In genomic region chr10:111648046-111648445, GRCh38 we compare ENCODE assay signal across 22 cellular contexts.
DNase-seq lines count a peak whose midpoint lies in the region; TF ChIP-seq lines count a peak whose summit lies in the region.
"Had no signal": no experiment of that assay in that cellular context is flagged by ENCODE, and none has a peak within 500 bp of the region (broad histone marks: within the 10 kb centered on the region; RNA-seq: fewer than 3 reads in every experiment).

No MANE protein-coding gene starts in this region.

- H3K4me3 ChIP-seq in fibroblast of the aortic adventitia (ENCODE audit: low read depth, low read length) (no peak overlapping the region), smooth muscle cell (no peak overlapping the region), tibial artery (no peak overlapping the region), Caco-2 (ENCODE audit: low read depth, low read length) (no peak overlapping the region)
- H3K4me3 ChIP-seq: cardiac muscle cell, dorsolateral prefrontal cortex had no signal

- H3K27ac Mint-ChIP-seq in Caco-2 (ENCODE audit: unreplicated experiment) (no peak overlapping the region), Calu3 (ENCODE audit: unreplicated experiment) (no peak overlapping the region)
- H3K27ac Mint-ChIP-seq: nephron, progenitor cell of endocrine pancreas, T-helper 17 cell had no signal

- POLR2A ChIA-PET in Caco-2 (lab: Charles Lee): no interaction called here

- H3K4me1 ChIP-seq in smooth muscle cell (ENCODE audit: low read depth) (no peaks in the 10 kb centered on the region), tibial artery (no peaks in the 10 kb centered on the region), Caco-2 (no peaks in the 10 kb centered on the region)

- peaks cover 25% of the 10 kb centered on the region for H3K9me3 Mint-ChIP-seq in Caco-2 (ENCODE audit: unreplicated experiment)
- H3K9me3 Mint-ChIP-seq in Calu3 (ENCODE audit: low read depth, unreplicated experiment): peaks cover 10% of the 10 kb centered on the region

- peak overlapping the region; percentile 28 for H3K27ac ChIP-seq in smooth muscle cell (ENCODE audit: low read depth)
- H3K27ac ChIP-seq in tibial artery: no peak overlapping the region
- H3K27ac ChIP-seq: cardiac muscle cell, dorsolateral prefrontal cortex, WERI-Rb-1 had no signal

- H3K36me3 Mint-ChIP-seq in Caco-2 (ENCODE audit: insufficient read depth, unreplicated experiment): no peaks in the 10 kb centered on the region
- H3K36me3 Mint-ChIP-seq in Calu3 (ENCODE audit: insufficient read depth, unreplicated experiment): no peaks in the 10 kb centered on the region

- WGBS in smooth muscle cell (ENCODE audit: low lambda C conversion rate): 58% methylated on average over 2 of the region's 2 CpGs

- no peak overlapping the region for H3K4me2 ChIP-seq in smooth muscle cell

- H4K20me1 ChIP-seq in smooth muscle cell (ENCODE audit: low read depth): no peaks in the 10 kb centered on the region

- no peak overlapping the region for H3K4me3 Mint-ChIP-seq in Caco-2 (ENCODE audit: unreplicated experiment)
- H3K4me3 Mint-ChIP-seq in Calu3 (ENCODE audit: low read depth, unreplicated experiment): no peak overlapping the region
- H3K4me3 Mint-ChIP-seq: nephron, T-helper 17 cell had no signal

- no peaks in the 10 kb centered on the region for H3K4me1 Mint-ChIP-seq in Caco-2 (ENCODE audit: low read depth, unreplicated experiment)
- no peaks in the 10 kb centered on the region for H3K4me1 Mint-ChIP-seq in Calu3 (ENCODE audit: low read depth, unreplicated experiment)
- H3K4me1 Mint-ChIP-seq: T-helper 17 cell had no signal

- no peaks in the 10 kb centered on the region for H3K27me3 Mint-ChIP-seq in Caco-2 (ENCODE audit: insufficient read depth, unreplicated experiment)
- H3K27me3 Mint-ChIP-seq in Calu3 (ENCODE audit: unreplicated experiment): no peaks in the 10 kb centered on the region
- H3K27me3 Mint-ChIP-seq: progenitor cell of endocrine pancreas, T-helper 17 cell had no signal

- BruUV-seq in Caco-2 (replicated peaks; lab: Mats Ljungman, UMichigan) (no TSS peak), Calu3 (replicated peaks; lab: Mats Ljungman, UMichigan) (no TSS peak)

- no peak for TF ChIP-seq CTCF in fibroblast of the aortic adventitia (IDR thresholded peaks at IDR 0.05; ENCODE audit: insufficient read depth, low read length)
- TF ChIP-seq CTCF in smooth muscle cell (IDR thresholded peaks at IDR 0.05; ENCODE audit: borderline replicate concordance, insufficient read depth, poor library complexity, severe bottlenecking): no peak
- TF ChIP-seq CTCF in tibial artery (IDR thresholded peaks at IDR 0.05): no peak
- no peak for TF ChIP-seq CTCF in Caco-2 (IDR thresholded peaks at IDR 0.05; ENCODE audit: insufficient read depth in 1 of 2, low read depth in 1 of 2, low read length in 1 of 2, severe bottlenecking in 1 of 2, unreplicated experiment in 1 of 2)
- no peak for TF ChIP-seq CTCF in Calu3 (IDR thresholded peaks at IDR 0.05; ENCODE audit: unreplicated experiment)

- H2AFZ ChIP-seq in smooth muscle cell (ENCODE audit: low read depth): no peak overlapping the region

- intact Hi-C loops in tibial artery (cut with DNase I; ENCODE audit: low total_unique reads) (no loop called here), Caco-2 (cut with micrococcal nuclease; ENCODE audit: unreplicated experiment) (no loop called here), Calu3 (cut with micrococcal nuclease; ENCODE audit: unreplicated experiment) (no loop called here)

- H3K36me3 ChIP-seq in smooth muscle cell (ENCODE audit: low read depth) (no peaks in the 10 kb centered on the region), tibial artery (no peaks in the 10 kb centered on the region), Caco-2 (ENCODE audit: control insufficient read depth, insufficient read depth, low read length) (no peaks in the 10 kb centered on the region)
- H3K36me3 ChIP-seq: cardiac muscle cell, WERI-Rb-1 had no signal

- H3F3A ChIP-seq in smooth muscle cell (ENCODE audit: low read depth): no peaks in the 10 kb centered on the region

- H3K27me3 ChIP-seq in smooth muscle cell (ENCODE audit: low read depth) (no peaks in the 10 kb centered on the region), tibial artery (no peaks in the 10 kb centered on the region), Caco-2 (replicated peaks; ENCODE audit: control insufficient read depth, insufficient read depth, low read length) (no peaks in the 10 kb centered on the region)
- H3K27me3 ChIP-seq: cardiac muscle cell had no signal

- DNase-seq in GM03348 (ENCODE audit: low spot score): peak; percentile 89
- DNase-seq in RPMI7951 (ENCODE audit: low read depth): peak; percentile 48
- DNase-seq in fibroblast of the aortic adventitia (ENCODE audit: low read depth): peak; percentile 85
- no peak for DNase-seq in smooth muscle cell (lab: John Stamatoyannopoulos, UW; ENCODE audit: unreplicated experiment)
- no peak for DNase-seq in tibial artery
- DNase-seq in Caco-2: no peak
- no peak for DNase-seq in NCI-H128 (lab: John Stamatoyannopoulos, UW; ENCODE audit: unreplicated experiment)
- DNase-seq in Calu3: no peak
- DNase-seq: activated CD8-positive, alpha-beta memory T cell treated with anti-CD3 and anti-CD28 coated beads, Interleukin-2, amount 50 U/mL, for 48 hours; activated effector memory CD4-positive, alpha-beta T cell treated with anti-CD3 and anti-CD28 coated beads, Interleukin-2, amount 50 U/mL, for 16 hours; C1 segment of cervical spinal cord; left colon; NCI-H1694; NCI-H2171 treated with DMSO at 0.1 percent for 48 hours; small intestine; stimulated activated CD4-positive, alpha-beta T cell treated with anti-CD3 and anti-CD28 coated beads, Interleukin-4, amount 100 ng/mL, for 24 hours; T-helper 17 cell; WERI-Rb-1 had no signal

- CTCF ChIA-PET in Caco-2 (lab: Charles Lee) (no interaction called here), Calu3 (lab: Charles Lee) (no interaction called here)

- no peak overlapping the region for H3K9ac ChIP-seq in smooth muscle cell (ENCODE audit: low read depth)

- H3K9me3 ChIP-seq in smooth muscle cell (replicated peaks; ENCODE audit: low read depth): no peaks in the 10 kb centered on the region
- H3K9me3 ChIP-seq in tibial artery: peaks cover 0 to 20% (median 12%) of the 10 kb centered on the region in 3 donors
- no peaks in the 10 kb centered on the region for H3K9me3 ChIP-seq in Caco-2

- no peaks in the 10 kb centered on the region for H3K79me2 ChIP-seq in smooth muscle cell (ENCODE audit: low read depth)

Comparison
In these comparisons a context has a peak if more than half of its experiments do, and no peak if none do; other contexts are left out.
1. DNase-seq: peak in GM03348 (single experiment), RPMI7951 (single experiment) and fibroblast of the aortic adventitia (single experiment); none in smooth muscle cell (single experiment), tibial artery (0 of 2), Caco-2 (0 of 2), NCI-H128 (single experiment) and Calu3 (single experiment).